ENCODE assay signal across 30 cellular contexts in genomic region chr7:34219153-34219552, GRCh38.
"Had no signal": no experiment of that assay in that cellular context is flagged by ENCODE, and none has a peak within 500 bp of the region (broad histone marks: within the 10 kb centered on the region; RNA-seq: fewer than 3 reads in every experiment).

No MANE protein-coding gene starts in this region.

- H3K4me1 Mint-ChIP-seq: immature natural killer cell; naive B cell; stimulated activated naive B cell treated with anti-CD40 and anti-IgM and Interleukin-4, amounts not matched to agents 10 μg/mL and 1 μg/mL and 100 μg/mL, for 72 hours had no signal

- H3K27me3 ChIP-seq: left lung, pancreas, stomach, testis, thyroid gland, transverse colon, upper lobe of left lung, vagina had no signal

- ATAC-seq: left colon; left lung; natural killer cell treated with Interleukin-12 subunit alpha and Interleukin-12 subunit beta and Interleukin-15 and Interleukin-18, amount 100 ng/mL, for 72 hours; pancreas; right cardiac atrium; sciatic nerve; stimulated activated naive B cell treated with anti-CD40 and anti-IgM and Interleukin-4, amounts not matched to agents 10 μg/mL and 1 μg/mL and 100 μg/mL, for 72 hours; stimulated activated naive CD8-positive, alpha-beta T cell treated with anti-CD3 and anti-CD28 coated beads, Interleukin-15, Interleukin-2, amounts not matched to agents 100 U/mL and 50 U/mL, for 24 hours had no signal

- H3K4me1 ChIP-seq: left lung, pancreas, prostate gland, stomach, testis, thyroid gland, transverse colon, upper lobe of left lung, vagina had no signal

- H3K4me3 Mint-ChIP-seq: immature natural killer cell; mesothelial cell of epicardium; naive B cell; natural killer cell treated with Interleukin-12 subunit alpha and Interleukin-12 subunit beta and Interleukin-15 and Interleukin-18, amount 100 ng/mL, for 72 hours; stimulated activated naive B cell treated with anti-CD40 and anti-IgM and Interleukin-4, amounts not matched to agents 10 μg/mL and 1 μg/mL and 100 μg/mL, for 72 hours had no signal

- DNase-seq: hippocampal formation; immature natural killer cell; kidney; left colon; left lung; mesendoderm; naive B cell; nucleus accumbens; pancreas; posterior cingulate gyrus; retina; right cardiac atrium; stimulated activated CD4-positive, alpha-beta T cell treated with anti-CD3 and anti-CD28 coated beads, Interleukin-12 subunit alpha, Interleukin-12 subunit beta, amount 100 ng/mL, for 4 hours; stimulated activated CD4-positive, alpha-beta T cell treated with anti-CD3 and anti-CD28 coated beads, Interleukin-15, amount 100 ng/mL, for 24 hours; stimulated activated CD4-positive, alpha-beta T cell treated with anti-CD3 and anti-CD28 coated beads, Interleukin-2, amount 100 ng/mL, for 24 hours; stimulated activated CD4-positive, alpha-beta T cell treated with anti-CD3 and anti-CD28 coated beads, Interleukin-4, amount 100 ng/mL, for 1 hour; stimulated activated naive B cell treated with anti-CD40 and anti-IgM and Interleukin-4, amounts not matched to agents 10 μg/mL and 1 μg/mL and 100 μg/mL, for 72 hours; stimulated activated naive CD8-positive, alpha-beta T cell treated with anti-CD3 and anti-CD28 coated beads, Interleukin-15, Interleukin-2, amounts not matched to agents 100 U/mL and 50 U/mL, for 24 hours; stomach; testis; thyroid gland; transverse colon; upper lobe of left lung had no signal

- H3K27ac ChIP-seq: left lung, pancreas, prostate gland, skin epidermis, stomach, testis, thyroid gland, transverse colon, upper lobe of left lung, vagina had no signal

- H3K36me3 ChIP-seq: left lung, pancreas, prostate gland, stomach, thyroid gland, transverse colon, upper lobe of left lung, vagina had no signal

- H3K4me3 ChIP-seq: left lung, lung, pancreas, prostate gland, skin epidermis, stomach, testis, thyroid gland, transverse colon, upper lobe of left lung, vagina had no signal

- H3K27ac Mint-ChIP-seq: immature natural killer cell; mesothelial cell of epicardium; naive B cell; natural killer cell treated with Interleukin-12 subunit alpha and Interleukin-12 subunit beta and Interleukin-15 and Interleukin-18, amount 100 ng/mL, for 72 hours; stimulated activated naive B cell treated with anti-CD40 and anti-IgM and Interleukin-4, amounts not matched to agents 10 μg/mL and 1 μg/mL and 100 μg/mL, for 72 hours had no signal

- H3K9me3 Mint-ChIP-seq: mesothelial cell of epicardium had no signal

- H3K27me3 Mint-ChIP-seq: naive B cell; natural killer cell treated with Interleukin-12 subunit alpha and Interleukin-12 subunit beta and Interleukin-15 and Interleukin-18, amount 100 ng/mL, for 72 hours; stimulated activated naive B cell treated with anti-CD40 and anti-IgM and Interleukin-4, amounts not matched to agents 10 μg/mL and 1 μg/mL and 100 μg/mL, for 72 hours had no signal

- H3K36me3 Mint-ChIP-seq: immature natural killer cell; mesothelial cell of epicardium; naive B cell; natural killer cell treated with Interleukin-12 subunit alpha and Interleukin-12 subunit beta and Interleukin-15 and Interleukin-18, amount 100 ng/mL, for 72 hours; stimulated activated naive B cell treated with anti-CD40 and anti-IgM and Interleukin-4, amounts not matched to agents 10 μg/mL and 1 μg/mL and 100 μg/mL, for 72 hours had no signal
